ENCODE assay signal across 8 cellular contexts in genomic region chr17:42347198-42347597, GRCh38. TPM values are rescaled to one million over a fixed set of nuclear protein-coding genes. Genes with fewer than 3 reads are reported as not detected.
DNase-seq lines count a peak whose midpoint lies in the region; ATAC-seq, FAIRE-seq and TF ChIP-seq lines count a peak whose summit lies in the region.

No MANE protein-coding gene starts in this region.

- H3K36me3 ChIP-seq in neutrophil, result peaks cover 60% of the 10 kb centered on the region

- peaks cover 0 to 4% of the 10 kb centered on the region in 2 experiments for H3K4me1 ChIP-seq in neutrophil (ENCODE audit: control insufficient read depth in 1 of 2, insufficient read depth in 1 of 2, low read depth in 1 of 2, low read length in 1 of 2)

- H3K4me3 ChIP-seq in neutrophil (ENCODE audit: low read depth in 1 of 2, low read length in 1 of 2), result no peak overlapping the region

- DNase-seq in DMS79 (lab: John Stamatoyannopoulos, UW) (no peak), NCI-H510A treated with DMSO at 0.1 percent for 48 hours (lab: John Stamatoyannopoulos, UW) (no peak)

- H3K9me3 ChIP-seq in neutrophil, result no peaks in the 10 kb centered on the region

- H3K27ac ChIP-seq in C4-2B (peak overlapping the region; percentile 69), neutrophil (peak overlapping the region; percentile 50)

- H3K27me3 ChIP-seq in neutrophil, result no peaks in the 10 kb centered on the region

- no peak for ATAC-seq in GM21360 (IDR thresholded peaks at IDR 0.05; ENCODE audit: unreplicated experiment)
- no peak for ATAC-seq in GM18870 (IDR thresholded peaks at IDR 0.05; ENCODE audit: unreplicated experiment)

- peak; percentile 86 for FAIRE-seq in endometrium (lab: Jason Lieb, UNC)

- TF ChIP-seq CTCF in C4-2B (conservative IDR thresholded peaks at IDR 0.05) (no peak), neutrophil (IDR thresholded peaks at IDR 0.05) (no peak)

TF ChIP-seq in PFSK-1, 5 proteins besides CTCF, POLR2A, EP300 and RAD21:
- no peak for TF ChIP-seq SIN3A (IDR thresholded peaks at IDR 0.05; ENCODE audit: borderline replicate concordance, insufficient read depth, low read length)
- TF ChIP-seq TAF1 (IDR thresholded peaks at IDR 0.05; ENCODE audit: borderline replicate concordance, insufficient read depth, low read length), result peak; percentile 29; the same call in 1 of the 2 replicates

RNA-seq across cellular contexts. Expression of gene STAT3, which starts 41.0 kb away (rescaled TPM):
- polyA plus RNA-seq in PFSK-1 (2012; ENCODE audit: insufficient read length, low read depth), result 61.8 TPM

RNA-seq across cellular contexts. Expression of gene STAT5A, which starts 58.9 kb away (rescaled TPM):
- 23.4 TPM for polyA plus RNA-seq in PFSK-1 (2012; ENCODE audit: insufficient read length, low read depth)
